ENCODE assay signal across 1 cellular context in genomic region chrX:45598841-45599240, GRCh38.
TF ChIP-seq lines count a peak whose summit lies in the region.

No MANE protein-coding gene starts in this region.

TF ChIP-seq in IMR-90, 13 proteins besides CTCF, POLR2A, EP300 and RAD21:
- TF ChIP-seq, protein P1, sequence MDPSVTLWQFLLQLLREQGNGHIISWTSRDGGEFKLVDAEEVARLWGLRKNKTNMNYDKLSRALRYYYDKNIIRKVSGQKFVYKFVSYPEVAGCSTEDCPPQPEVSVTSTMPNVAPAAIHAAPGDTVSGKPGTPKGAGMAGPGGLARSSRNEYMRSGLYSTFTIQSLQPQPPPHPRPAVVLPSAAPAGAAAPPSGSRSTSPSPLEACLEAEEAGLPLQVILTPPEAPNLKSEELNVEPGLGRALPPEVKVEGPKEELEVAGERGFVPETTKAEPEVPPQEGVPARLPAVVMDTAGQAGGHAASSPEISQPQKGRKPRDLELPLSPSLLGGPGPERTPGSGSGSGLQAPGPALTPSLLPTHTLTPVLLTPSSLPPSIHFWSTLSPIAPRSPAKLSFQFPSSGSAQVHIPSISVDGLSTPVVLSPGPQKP (IDR thresholded peaks at IDR 0.05; ENCODE audit: borderline replicate concordance, low read depth, low read length) = no peak
- TF ChIP-seq RFX5 (IDR thresholded peaks at IDR 0.05; ENCODE audit: low read depth, low read length) (no peak), NFE2L2 (IDR thresholded peaks at IDR 0.05; ENCODE audit: low read depth, low read length) (no peak), CEBPB (IDR thresholded peaks at IDR 0.05; ENCODE audit: low read depth, low read length) (no peak), BHLHE40 (IDR thresholded peaks at IDR 0.05; ENCODE audit: low read depth, low read length) (no peak), MAFK (IDR thresholded peaks at IDR 0.05; ENCODE audit: low read depth, low read length) (no peak), CHD1 (IDR thresholded peaks at IDR 0.05; ENCODE audit: low read depth, low read length) (no peak), RCOR1 (IDR thresholded peaks at IDR 0.05; ENCODE audit: insufficient replicate concordance, low read length) (no peak), MXI1 (IDR thresholded peaks at IDR 0.05; ENCODE audit: borderline replicate concordance, low read depth, low read length) (no peak), MAZ (IDR thresholded peaks at IDR 0.05; ENCODE audit: borderline replicate concordance, low read depth, low read length) (no peak), SMC3 (IDR thresholded peaks at IDR 0.05; ENCODE audit: low read depth, low read length) (no peak), FOS (IDR thresholded peaks at IDR 0.05; ENCODE audit: low read depth, low read length) (no peak)
- TF ChIP-seq, protein P2, sequence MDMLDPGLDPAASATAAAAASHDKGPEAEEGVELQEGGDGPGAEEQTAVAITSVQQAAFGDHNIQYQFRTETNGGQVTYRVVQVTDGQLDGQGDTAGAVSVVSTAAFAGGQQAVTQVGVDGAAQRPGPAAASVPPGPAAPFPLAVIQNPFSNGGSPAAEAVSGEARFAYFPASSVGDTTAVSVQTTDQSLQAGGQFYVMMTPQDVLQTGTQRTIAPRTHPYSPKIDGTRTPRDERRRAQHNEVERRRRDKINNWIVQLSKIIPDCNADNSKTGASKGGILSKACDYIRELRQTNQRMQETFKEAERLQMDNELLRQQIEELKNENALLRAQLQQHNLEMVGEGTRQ (IDR thresholded peaks at IDR 0.05; ENCODE audit: low read depth, low read length) = no peak
